In genomic region chr17:42177684-42178083, GRCh38 we compare ENCODE assay signal across 24 cellular contexts. TPM values are rescaled to one million over a fixed set of nuclear protein-coding genes. Genes with fewer than 3 reads are reported as not detected.
"Had no signal": no experiment of that assay in that cellular context is flagged by ENCODE, and none has a peak within 500 bp of the region (broad histone marks: within the 10 kb centered on the region; RNA-seq: fewer than 3 reads in every experiment).

No MANE protein-coding gene starts in this region.

- H3K27ac ChIP-seq: dorsolateral prefrontal cortex, heart left ventricle, ovary, right atrium auricular region, suprapubic skin, thyroid gland had no signal

- H3K27ac Mint-ChIP-seq: nephron progenitor cell, type B pancreatic cell had no signal

- H3K4me1 Mint-ChIP-seq: nephron progenitor cell had no signal

- H3K4me3 ChIP-seq: dorsolateral prefrontal cortex, heart left ventricle, lung, ovary, right atrium auricular region, suprapubic skin, thyroid gland had no signal

- ATAC-seq: esophagus mucosa; heart left ventricle; left colon; left ventricle myocardium superior; stimulated activated naive CD8-positive, alpha-beta T cell treated with anti-CD3 and anti-CD28 coated beads, Interleukin-15, Interleukin-2, amounts not matched to agents 100 U/mL and 50 U/mL, for 24 hours had no signal

- H3K27me3 ChIP-seq: dorsolateral prefrontal cortex, ovary had no signal

- DNase-seq: cortex of kidney; dorsolateral prefrontal cortex; effector CD8-positive, alpha-beta T cell; heart left ventricle; hippocampal formation; left colon; left ventricle myocardium superior; mesenchymal stem cell; midbrain; nephron progenitor cell; ovary; small intestine; stimulated activated CD4-positive, alpha-beta T cell treated with anti-CD3 and anti-CD28 coated beads, Interleukin-12 subunit alpha, Interleukin-12 subunit beta, amount 100 ng/mL, for 4 hours; stimulated activated naive CD8-positive, alpha-beta T cell treated with anti-CD3 and anti-CD28 coated beads, Interleukin-15, Interleukin-2, amounts not matched to agents 100 U/mL and 50 U/mL, for 24 hours; thyroid gland had no signal

- H3K36me3 Mint-ChIP-seq: type B pancreatic cell had no signal

- H3K4me3 Mint-ChIP-seq: nephron progenitor cell, type B pancreatic cell had no signal

- H3K9me3 ChIP-seq: heart left ventricle, ovary, right atrium auricular region, suprapubic skin, thyroid gland had no signal

- H3K9me3 Mint-ChIP-seq: nephron progenitor cell, type B pancreatic cell had no signal

- H3K36me3 ChIP-seq: heart left ventricle, ovary, right atrium auricular region, suprapubic skin, thyroid gland had no signal

RNA-seq across cellular contexts. Expression of gene KCNH4, which starts 3.3 kb away (rescaled TPM):
- total RNA-seq: esophagus mucosa, fibroblast of lung, kidney epithelial cell, suprapubic skin, thyroid gland had no signal

RNA-seq across cellular contexts. Expression of gene HCRT, which starts 7.6 kb away (rescaled TPM):
- total RNA-seq: esophagus mucosa, fibroblast of lung, glomerular endothelial cell, heart left ventricle, kidney epithelial cell, left colon, left ventricle myocardium superior, lung, ovary, posterior vena cava, right atrium auricular region, suprapubic skin, thyroid gland had no signal

RNA-seq across cellular contexts. Expression of gene HSPB9, which starts 55.1 kb away (rescaled TPM):
- total RNA-seq: esophagus mucosa, fibroblast of lung, glomerular endothelial cell, heart left ventricle, kidney epithelial cell, left colon, posterior vena cava, right atrium auricular region had no signal
